15 cellular contexts compared by ENCODE assay signal in genomic region chr11:40168461-40168860, GRCh38.
DNase-seq lines count a peak whose midpoint lies in the region; ATAC-seq and TF ChIP-seq lines count a peak whose summit lies in the region.
"Had no signal": no experiment of that assay in that cellular context is flagged by ENCODE, and none has a peak within 500 bp of the region (broad histone marks: within the 10 kb centered on the region; RNA-seq: fewer than 3 reads in every experiment).

No MANE protein-coding gene starts in this region.

- H3K27me3 Mint-ChIP-seq in brain (no peaks in the 10 kb centered on the region), T-cell (no peaks in the 10 kb centered on the region)
- H3K27me3 Mint-ChIP-seq: effector memory CD8-positive, alpha-beta T cell had no signal

- no peaks in the 10 kb centered on the region for H3K36me3 ChIP-seq in left lung
- H3K36me3 ChIP-seq: ascending aorta, MG63, upper lobe of left lung had no signal

- CTCF ChIA-PET in T-cell (lab: Charles Lee) = no interaction called here

- H3K4me3 ChIP-seq in left lung = no peak overlapping the region
- no peak overlapping the region for H3K4me3 ChIP-seq in right cardiac atrium (ENCODE audit: low read length)
- H3K4me3 ChIP-seq: ascending aorta, MG63, upper lobe of left lung had no signal

- H3K27ac Mint-ChIP-seq in brain (peak overlapping the region in 3 of 5 experiments; percentile 29 to 85 (median 40)), T-cell (no peak overlapping the region)
- H3K27ac Mint-ChIP-seq: effector memory CD8-positive, alpha-beta T cell had no signal

- POLR2A ChIA-PET in T-cell (lab: Charles Lee) = no interaction called here

- H3K9me3 ChIP-seq in left lung (peaks cover 0 to 10% of the 10 kb centered on the region in 2 donors), right cardiac atrium (ENCODE audit: control insufficient read depth, low read length) (no peaks in the 10 kb centered on the region)
- H3K9me3 ChIP-seq: ascending aorta, MG63 had no signal

- DNase-seq in T-cell (no peak), left lung (no peak), right cardiac atrium (no peak)
- DNase-seq: effector memory CD8-positive, alpha-beta T cell; glutamatergic neuron; left colon; MG63; NCI-H226; upper lobe of left lung had no signal

- ATAC-seq in GM18861 (IDR thresholded peaks at IDR 0.05; ENCODE audit: unreplicated experiment) (peak; percentile 95), GM21528 (IDR thresholded peaks at IDR 0.05; ENCODE audit: low FRiP score, unreplicated experiment) (peak; percentile 96), HG03108 (IDR thresholded peaks at IDR 0.05; ENCODE audit: unreplicated experiment) (peak; percentile 88), T-cell (replicated peaks in 1 of 4) (no peak), HG02870 (IDR thresholded peaks at IDR 0.05; ENCODE audit: unreplicated experiment) (no peak), left lung (no peak), right cardiac atrium (no peak)
- ATAC-seq: effector memory CD8-positive, alpha-beta T cell; left colon had no signal

- H3K27ac ChIP-seq in left lung (no peak overlapping the region), right cardiac atrium (ENCODE audit: low read length) (no peak overlapping the region)
- H3K27ac ChIP-seq: ascending aorta, upper lobe of left lung had no signal

- H3K4me1 ChIP-seq in left lung (no peaks in the 10 kb centered on the region), right cardiac atrium (ENCODE audit: control insufficient read depth, insufficient read depth, low read length) (no peaks in the 10 kb centered on the region)
- H3K4me1 ChIP-seq: ascending aorta, upper lobe of left lung had no signal

- TF ChIP-seq CTCF in brain (conservative IDR thresholded peaks at IDR 0.05) (no peak), left lung (IDR thresholded peaks at IDR 0.05) (no peak)

- intact Hi-C loops in left lung (cut with DNase I) (no loop called here), right cardiac atrium (cut with DNase I) (no loop called here)

- peaks cover 32% of the 10 kb centered on the region for H3K4me1 Mint-ChIP-seq in brain
- no peaks in the 10 kb centered on the region for H3K4me1 Mint-ChIP-seq in T-cell

- H3K27me3 ChIP-seq in left lung (no peaks in the 10 kb centered on the region), right cardiac atrium (ENCODE audit: control insufficient read depth, insufficient read depth) (no peaks in the 10 kb centered on the region)
- H3K27me3 ChIP-seq: ascending aorta, MG63, upper lobe of left lung had no signal

- H3K9me3 Mint-ChIP-seq in brain = peaks cover 8 to 14% (median 10%) of the 10 kb centered on the region in 5 experiments
- H3K9me3 Mint-ChIP-seq in T-cell = peaks cover 16 to 22% (median 21%) of the 10 kb centered on the region in 3 donors

- H3K4me3 Mint-ChIP-seq in brain (no peak overlapping the region), T-cell (no peak overlapping the region)
- H3K4me3 Mint-ChIP-seq: effector memory CD8-positive, alpha-beta T cell had no signal

- peaks cover 9% of the 10 kb centered on the region for H3K36me3 Mint-ChIP-seq in brain
- H3K36me3 Mint-ChIP-seq in T-cell = no peaks in the 10 kb centered on the region

Comparison
In these comparisons a context has a peak if more than half of its experiments do, and no peak if none do; other contexts are left out.
1. ATAC-seq: peak in GM18861 (single experiment), GM21528 (single experiment) and HG03108 (single experiment); none in T-cell (0 of 4), HG02870 (single experiment), left lung (single experiment) and right cardiac atrium (0 of 2).
2. H3K27ac Mint-ChIP-seq: peak in brain (3 of 5); none in T-cell (0 of 2).